ENCODE assay signal across 1 cellular context in the genomic region with DNA sequence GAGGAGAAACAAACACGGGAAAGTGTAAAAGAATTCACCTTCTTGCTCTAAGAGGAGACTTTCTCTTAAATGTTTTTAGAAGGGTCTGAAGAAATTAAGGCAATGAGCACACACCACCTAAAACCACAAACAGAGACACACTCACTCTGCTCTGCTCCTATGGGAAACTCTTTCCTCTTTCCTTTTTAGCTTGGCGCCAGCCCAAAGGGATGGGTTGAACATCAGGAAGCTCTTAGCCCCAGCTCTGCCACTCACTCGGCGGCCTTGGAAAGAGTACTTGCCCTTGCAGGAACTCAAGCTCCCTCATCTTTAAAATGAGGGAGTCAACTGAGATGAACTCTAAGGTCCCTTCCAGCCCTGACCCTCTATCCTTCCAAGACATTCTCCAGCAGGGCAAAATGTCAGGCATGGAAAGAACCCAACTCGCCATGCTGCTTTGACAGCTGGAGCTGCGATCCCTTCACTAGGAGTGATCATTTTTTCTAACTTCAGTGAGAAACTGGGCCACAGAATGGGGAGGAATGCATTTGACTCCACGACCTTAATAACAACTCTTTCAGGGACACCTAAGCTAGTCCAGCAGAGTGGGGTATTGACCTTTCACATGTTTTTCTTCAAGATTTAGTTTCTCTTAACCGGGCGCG.
TF ChIP-seq lines count a peak whose summit lies in the region.

No MANE protein-coding gene starts in this region.

TF ChIP-seq in HepG2, 621 proteins besides CTCF, POLR2A, EP300 and RAD21 (continued from another document and continues in another):
- TF ChIP-seq, protein P1, sequence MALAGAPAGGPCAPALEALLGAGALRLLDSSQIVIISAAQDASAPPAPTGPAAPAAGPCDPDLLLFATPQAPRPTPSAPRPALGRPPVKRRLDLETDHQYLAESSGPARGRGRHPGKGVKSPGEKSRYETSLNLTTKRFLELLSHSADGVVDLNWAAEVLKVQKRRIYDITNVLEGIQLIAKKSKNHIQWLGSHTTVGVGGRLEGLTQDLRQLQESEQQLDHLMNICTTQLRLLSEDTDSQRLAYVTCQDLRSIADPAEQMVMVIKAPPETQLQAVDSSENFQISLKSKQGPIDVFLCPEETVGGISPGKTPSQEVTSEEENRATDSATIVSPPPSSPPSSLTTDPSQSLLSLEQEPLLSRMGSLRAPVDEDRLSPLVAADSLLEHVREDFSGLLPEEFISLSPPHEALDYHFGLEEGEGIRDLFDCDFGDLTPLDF (CRISPR knock-in tag; IDR thresholded peaks at IDR 0.05) = no peak
- TF ChIP-seq ZBTB7B (CRISPR knock-in tag; IDR thresholded peaks at IDR 0.05) = no peak
- no peak for TF ChIP-seq ZNF160 (CRISPR knock-in tag; IDR thresholded peaks at IDR 0.05)
- TF ChIP-seq, protein P2, sequence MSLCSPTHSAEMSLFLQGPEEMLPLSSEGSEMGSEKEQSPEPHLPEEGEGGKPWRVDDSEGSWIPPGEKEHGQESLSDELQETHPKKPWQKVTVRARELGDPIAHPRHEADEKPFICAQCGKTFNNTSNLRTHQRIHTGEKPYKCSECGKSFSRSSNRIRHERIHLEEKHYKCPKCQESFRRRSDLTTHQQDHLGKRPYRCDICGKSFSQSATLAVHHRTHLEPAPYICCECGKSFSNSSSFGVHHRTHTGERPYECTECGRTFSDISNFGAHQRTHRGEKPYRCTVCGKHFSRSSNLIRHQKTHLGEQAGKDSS (CRISPR knock-in tag; IDR thresholded peaks at IDR 0.05; ENCODE audit: borderline replicate concordance, low read depth) = no peak
- TF ChIP-seq SNRNP70 (IDR thresholded peaks at IDR 0.05; ENCODE audit: low read depth, low read length) = no peak
- peak; percentile 6; the same call in 1 of the 2 replicates for TF ChIP-seq NFIC (IDR thresholded peaks at IDR 0.05; ENCODE audit: low read length)
- no peak for TF ChIP-seq TP53 (CRISPR knock-in tag; conservative IDR thresholded peaks at IDR 0.05)
- no peak for TF ChIP-seq HNRNPH1 (optimal IDR thresholded peaks at IDR 0.05; ENCODE audit: low read depth, low read length)
- TF ChIP-seq, protein P3, sequence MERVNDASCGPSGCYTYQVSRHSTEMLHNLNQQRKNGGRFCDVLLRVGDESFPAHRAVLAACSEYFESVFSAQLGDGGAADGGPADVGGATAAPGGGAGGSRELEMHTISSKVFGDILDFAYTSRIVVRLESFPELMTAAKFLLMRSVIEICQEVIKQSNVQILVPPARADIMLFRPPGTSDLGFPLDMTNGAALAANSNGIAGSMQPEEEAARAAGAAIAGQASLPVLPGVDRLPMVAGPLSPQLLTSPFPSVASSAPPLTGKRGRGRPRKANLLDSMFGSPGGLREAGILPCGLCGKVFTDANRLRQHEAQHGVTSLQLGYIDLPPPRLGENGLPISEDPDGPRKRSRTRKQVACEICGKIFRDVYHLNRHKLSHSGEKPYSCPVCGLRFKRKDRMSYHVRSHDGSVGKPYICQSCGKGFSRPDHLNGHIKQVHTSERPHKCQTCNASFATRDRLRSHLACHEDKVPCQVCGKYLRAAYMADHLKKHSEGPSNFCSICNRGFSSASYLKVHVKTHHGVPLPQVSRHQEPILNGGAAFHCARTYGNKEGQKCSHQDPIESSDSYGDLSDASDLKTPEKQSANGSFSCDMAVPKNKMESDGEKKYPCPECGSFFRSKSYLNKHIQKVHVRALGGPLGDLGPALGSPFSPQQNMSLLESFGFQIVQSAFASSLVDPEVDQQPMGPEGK (CRISPR knock-in tag; IDR thresholded peaks at IDR 0.05) = no peak
- TF ChIP-seq AHR (CRISPR knock-in tag; IDR thresholded peaks at IDR 0.05) = no peak
- TF ChIP-seq, protein P4, sequence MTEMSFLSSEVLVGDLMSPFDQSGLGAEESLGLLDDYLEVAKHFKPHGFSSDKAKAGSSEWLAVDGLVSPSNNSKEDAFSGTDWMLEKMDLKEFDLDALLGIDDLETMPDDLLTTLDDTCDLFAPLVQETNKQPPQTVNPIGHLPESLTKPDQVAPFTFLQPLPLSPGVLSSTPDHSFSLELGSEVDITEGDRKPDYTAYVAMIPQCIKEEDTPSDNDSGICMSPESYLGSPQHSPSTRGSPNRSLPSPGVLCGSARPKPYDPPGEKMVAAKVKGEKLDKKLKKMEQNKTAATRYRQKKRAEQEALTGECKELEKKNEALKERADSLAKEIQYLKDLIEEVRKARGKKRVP (CRISPR knock-in tag; IDR thresholded peaks at IDR 0.05) = no peak
- no peak for TF ChIP-seq CHD2 (IDR thresholded peaks at IDR 0.05; ENCODE audit: low read depth, low read length)
- TF ChIP-seq, protein P5, sequence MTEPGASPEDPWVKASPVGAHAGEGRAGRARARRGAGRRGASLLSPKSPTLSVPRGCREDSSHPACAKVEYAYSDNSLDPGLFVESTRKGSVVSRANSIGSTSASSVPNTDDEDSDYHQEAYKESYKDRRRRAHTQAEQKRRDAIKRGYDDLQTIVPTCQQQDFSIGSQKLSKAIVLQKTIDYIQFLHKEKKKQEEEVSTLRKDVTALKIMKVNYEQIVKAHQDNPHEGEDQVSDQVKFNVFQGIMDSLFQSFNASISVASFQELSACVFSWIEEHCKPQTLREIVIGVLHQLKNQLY (CRISPR knock-in tag; IDR thresholded peaks at IDR 0.05) = no peak
- TF ChIP-seq, protein P6, sequence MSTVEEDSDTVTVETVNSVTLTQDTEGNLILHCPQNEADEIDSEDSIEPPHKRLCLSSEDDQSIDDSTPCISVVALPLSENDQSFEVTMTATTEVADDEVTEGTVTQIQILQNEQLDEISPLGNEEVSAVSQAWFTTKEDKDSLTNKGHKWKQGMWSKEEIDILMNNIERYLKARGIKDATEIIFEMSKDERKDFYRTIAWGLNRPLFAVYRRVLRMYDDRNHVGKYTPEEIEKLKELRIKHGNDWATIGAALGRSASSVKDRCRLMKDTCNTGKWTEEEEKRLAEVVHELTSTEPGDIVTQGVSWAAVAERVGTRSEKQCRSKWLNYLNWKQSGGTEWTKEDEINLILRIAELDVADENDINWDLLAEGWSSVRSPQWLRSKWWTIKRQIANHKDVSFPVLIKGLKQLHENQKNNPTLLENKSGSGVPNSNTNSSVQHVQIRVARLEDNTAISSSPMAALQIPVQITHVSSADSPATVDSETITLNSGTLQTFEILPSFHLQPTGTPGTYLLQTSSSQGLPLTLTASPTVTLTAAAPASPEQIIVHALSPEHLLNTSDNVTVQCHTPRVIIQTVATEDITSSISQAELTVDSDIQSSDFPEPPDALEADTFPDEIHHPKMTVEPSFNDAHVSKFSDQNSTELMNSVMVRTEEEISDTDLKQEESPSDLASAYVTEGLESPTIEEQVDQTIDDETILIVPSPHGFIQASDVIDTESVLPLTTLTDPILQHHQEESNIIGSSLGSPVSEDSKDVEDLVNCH (CRISPR knock-in tag; IDR thresholded peaks at IDR 0.05) = 0 out of 2 replicates have a peak, but pooled peaks have one; percentile 9
- no peak for TF ChIP-seq POLR2AphosphoS2 (IDR thresholded peaks at IDR 0.05; ENCODE audit: low read depth, low read length)
- TF ChIP-seq, protein P7, sequence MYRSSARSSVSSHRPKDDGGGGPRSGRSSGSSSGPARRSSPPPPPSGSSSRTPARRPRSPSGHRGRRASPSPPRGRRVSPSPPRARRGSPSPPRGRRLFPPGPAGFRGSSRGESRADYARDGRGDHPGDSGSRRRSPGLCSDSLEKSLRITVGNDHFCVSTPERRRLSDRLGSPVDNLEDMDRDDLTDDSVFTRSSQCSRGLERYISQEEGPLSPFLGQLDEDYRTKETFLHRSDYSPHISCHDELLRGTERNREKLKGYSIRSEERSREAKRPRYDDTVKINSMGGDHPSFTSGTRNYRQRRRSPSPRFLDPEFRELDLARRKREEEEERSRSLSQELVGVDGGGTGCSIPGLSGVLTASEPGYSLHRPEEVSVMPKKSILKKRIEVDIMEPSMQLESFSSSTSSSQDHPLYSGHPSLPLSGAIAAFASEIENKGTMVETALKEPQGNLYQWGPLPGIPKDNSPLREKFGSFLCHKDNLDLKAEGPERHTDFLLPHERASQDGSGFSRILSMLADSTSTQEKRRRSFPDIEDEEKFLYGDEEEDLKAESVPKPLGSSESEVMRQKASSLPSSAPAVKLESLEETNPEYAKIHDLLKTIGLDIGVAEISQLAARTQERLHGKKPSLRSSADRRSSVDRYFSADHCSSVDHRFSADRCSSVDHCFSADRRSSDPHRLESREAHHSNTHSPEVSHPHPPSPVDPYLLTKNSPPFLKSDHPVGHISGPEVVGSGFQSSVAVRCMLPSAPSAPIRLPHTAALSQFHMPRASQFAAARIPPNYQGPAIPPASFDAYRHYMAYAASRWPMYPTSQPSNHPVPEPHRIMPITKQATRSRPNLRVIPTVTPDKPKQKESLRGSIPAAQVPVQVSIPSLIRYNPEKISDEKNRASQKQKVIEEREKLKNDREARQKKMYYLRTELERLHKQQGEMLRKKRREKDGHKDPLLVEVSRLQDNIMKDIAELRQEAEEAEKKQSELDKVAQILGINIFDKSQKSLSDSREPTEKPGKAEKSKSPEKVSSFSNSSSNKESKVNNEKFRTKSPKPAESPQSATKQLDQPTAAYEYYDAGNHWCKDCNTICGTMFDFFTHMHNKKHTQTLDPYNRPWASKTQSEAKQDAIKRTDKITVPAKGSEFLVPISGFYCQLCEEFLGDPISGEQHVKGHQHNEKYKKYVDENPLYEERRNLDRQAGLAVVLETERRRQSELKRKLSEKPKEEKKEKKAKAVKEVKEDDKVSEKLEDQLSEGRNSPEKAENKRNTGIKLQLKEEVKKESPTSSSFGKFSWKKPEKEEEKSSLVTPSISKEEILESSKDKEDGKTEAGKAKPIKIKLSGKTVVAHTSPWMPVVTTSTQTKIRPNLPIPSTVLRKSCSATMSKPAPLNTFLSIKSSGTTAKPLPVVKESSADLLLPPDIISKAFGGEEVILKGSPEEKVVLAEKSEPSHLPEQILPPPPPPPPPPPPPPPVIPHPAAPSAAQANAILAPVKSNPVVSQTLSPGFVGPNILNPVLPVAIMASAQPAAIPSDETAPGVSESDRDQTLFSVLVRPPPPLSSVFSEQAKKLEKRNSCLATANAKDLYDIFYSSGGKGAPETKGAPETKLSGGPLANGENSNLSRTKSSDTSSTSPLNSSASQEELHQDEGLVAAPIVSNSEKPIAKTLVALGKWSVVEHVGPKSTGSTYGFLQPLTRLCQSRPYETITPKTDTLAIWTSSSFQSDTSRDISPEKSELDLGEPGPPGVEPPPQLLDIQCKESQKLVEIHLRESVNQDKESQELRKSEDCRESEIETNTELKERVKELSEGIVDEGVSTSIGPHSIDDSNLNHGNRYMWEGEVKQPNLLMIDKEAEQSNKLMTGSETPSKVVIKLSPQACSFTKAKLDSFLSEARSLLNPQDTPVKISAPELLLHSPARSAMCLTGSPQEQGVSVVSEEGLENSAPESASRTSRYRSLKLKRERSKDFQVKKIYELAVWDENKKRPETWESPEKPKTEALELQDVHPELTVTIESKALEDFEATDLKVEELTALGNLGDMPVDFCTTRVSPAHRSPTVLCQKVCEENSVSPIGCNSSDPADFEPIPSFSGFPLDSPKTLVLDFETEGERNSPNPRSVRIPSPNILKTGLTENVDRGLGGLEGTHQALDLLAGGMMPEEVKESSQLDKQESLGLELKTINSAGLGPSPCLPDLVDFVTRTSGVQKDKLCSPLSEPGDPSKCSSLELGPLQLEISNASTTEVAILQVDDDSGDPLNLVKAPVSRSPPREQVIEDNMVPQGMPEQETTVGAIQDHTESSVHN (CRISPR knock-in tag; IDR thresholded peaks at IDR 0.05) = no peak
- no peak for TF ChIP-seq ETV6 (CRISPR knock-in tag; conservative IDR thresholded peaks at IDR 0.05)
- TF ChIP-seq, protein P8, sequence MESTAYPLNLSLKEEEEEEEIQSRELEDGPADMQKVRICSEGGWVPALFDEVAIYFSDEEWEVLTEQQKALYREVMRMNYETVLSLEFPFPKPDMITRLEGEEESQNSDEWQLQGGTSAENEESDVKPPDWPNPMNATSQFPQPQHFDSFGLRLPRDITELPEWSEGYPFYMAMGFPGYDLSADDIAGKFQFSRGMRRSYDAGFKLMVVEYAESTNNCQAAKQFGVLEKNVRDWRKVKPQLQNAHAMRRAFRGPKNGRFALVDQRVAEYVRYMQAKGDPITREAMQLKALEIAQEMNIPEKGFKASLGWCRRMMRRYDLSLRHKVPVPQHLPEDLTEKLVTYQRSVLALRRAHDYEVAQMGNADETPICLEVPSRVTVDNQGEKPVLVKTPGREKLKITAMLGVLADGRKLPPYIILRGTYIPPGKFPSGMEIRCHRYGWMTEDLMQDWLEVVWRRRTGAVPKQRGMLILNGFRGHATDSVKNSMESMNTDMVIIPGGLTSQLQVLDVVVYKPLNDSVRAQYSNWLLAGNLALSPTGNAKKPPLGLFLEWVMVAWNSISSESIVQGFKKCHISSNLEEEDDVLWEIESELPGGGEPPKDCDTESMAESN (CRISPR knock-in tag; conservative IDR thresholded peaks at IDR 0.05) = no peak
- TF ChIP-seq, protein P9, sequence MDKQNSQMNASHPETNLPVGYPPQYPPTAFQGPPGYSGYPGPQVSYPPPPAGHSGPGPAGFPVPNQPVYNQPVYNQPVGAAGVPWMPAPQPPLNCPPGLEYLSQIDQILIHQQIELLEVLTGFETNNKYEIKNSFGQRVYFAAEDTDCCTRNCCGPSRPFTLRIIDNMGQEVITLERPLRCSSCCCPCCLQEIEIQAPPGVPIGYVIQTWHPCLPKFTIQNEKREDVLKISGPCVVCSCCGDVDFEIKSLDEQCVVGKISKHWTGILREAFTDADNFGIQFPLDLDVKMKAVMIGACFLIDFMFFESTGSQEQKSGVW (CRISPR knock-in tag; IDR thresholded peaks at IDR 0.05; ENCODE audit: borderline replicate concordance) = no peak
- no peak for TF ChIP-seq ZNF256 (CRISPR knock-in tag; conservative IDR thresholded peaks at IDR 0.05)
- no peak for TF ChIP-seq RXRA (CRISPR knock-in tag; IDR thresholded peaks at IDR 0.05)
- TF ChIP-seq GPN1 (CRISPR knock-in tag; IDR thresholded peaks at IDR 0.05; ENCODE audit: borderline replicate concordance) = no peak
- TF ChIP-seq, protein P10, sequence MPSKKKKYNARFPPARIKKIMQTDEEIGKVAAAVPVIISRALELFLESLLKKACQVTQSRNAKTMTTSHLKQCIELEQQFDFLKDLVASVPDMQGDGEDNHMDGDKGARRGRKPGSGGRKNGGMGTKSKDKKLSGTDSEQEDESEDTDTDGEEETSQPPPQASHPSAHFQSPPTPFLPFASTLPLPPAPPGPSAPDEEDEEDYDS (CRISPR knock-in tag; IDR thresholded peaks at IDR 0.05) = no peak
- no peak for TF ChIP-seq KMT2A (CRISPR knock-in tag; IDR thresholded peaks at IDR 0.05)
- no peak; the same call in 1 of the 2 replicates for TF ChIP-seq ZNF501 (CRISPR knock-in tag; IDR thresholded peaks at IDR 0.05)
- TF ChIP-seq ZNF451 (CRISPR knock-in tag; IDR thresholded peaks at IDR 0.05) = no peak
- no peak for TF ChIP-seq NPAS2 (CRISPR knock-in tag; IDR thresholded peaks at IDR 0.05; ENCODE audit: borderline replicate concordance)
- TF ChIP-seq, protein P11, sequence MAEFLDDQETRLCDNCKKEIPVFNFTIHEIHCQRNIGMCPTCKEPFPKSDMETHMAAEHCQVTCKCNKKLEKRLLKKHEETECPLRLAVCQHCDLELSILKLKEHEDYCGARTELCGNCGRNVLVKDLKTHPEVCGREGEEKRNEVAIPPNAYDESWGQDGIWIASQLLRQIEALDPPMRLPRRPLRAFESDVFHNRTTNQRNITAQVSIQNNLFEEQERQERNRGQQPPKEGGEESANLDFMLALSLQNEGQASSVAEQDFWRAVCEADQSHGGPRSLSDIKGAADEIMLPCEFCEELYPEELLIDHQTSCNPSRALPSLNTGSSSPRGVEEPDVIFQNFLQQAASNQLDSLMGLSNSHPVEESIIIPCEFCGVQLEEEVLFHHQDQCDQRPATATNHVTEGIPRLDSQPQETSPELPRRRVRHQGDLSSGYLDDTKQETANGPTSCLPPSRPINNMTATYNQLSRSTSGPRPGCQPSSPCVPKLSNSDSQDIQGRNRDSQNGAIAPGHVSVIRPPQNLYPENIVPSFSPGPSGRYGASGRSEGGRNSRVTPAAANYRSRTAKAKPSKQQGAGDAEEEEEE (CRISPR knock-in tag; IDR thresholded peaks at IDR 0.05; ENCODE audit: borderline replicate concordance) = peak; percentile 49; the same call in 1 of the 2 replicates
